In genomic region chr13:75489502-75490263, GRCh38 we compare ENCODE assay signal across 1 cellular context.
TF ChIP-seq lines count a peak whose summit lies in the region.

No MANE protein-coding gene starts in this region.

TF ChIP-seq in GM23338, 12 proteins besides CTCF, POLR2A, EP300 and RAD21 (continued from another document):
- TF ChIP-seq REST (IDR thresholded peaks at IDR 0.05; ENCODE audit: unreplicated experiment): no peak
- TF ChIP-seq ETS1 (IDR thresholded peaks at IDR 0.05): no peak
- no peak for TF ChIP-seq CREB1 (CRISPR knock-in tag; IDR thresholded peaks at IDR 0.05; ENCODE audit: low read depth)
- no peak for TF ChIP-seq JUNB (IDR thresholded peaks at IDR 0.05; ENCODE audit: unreplicated experiment)
- TF ChIP-seq NANOG (IDR thresholded peaks at IDR 0.05; ENCODE audit: borderline replicate concordance): no peak
TF ChIP-seq in GM23338: peak in this region for 0.
